In genomic region chr2:234291765-234292204, GRCh38 we compare ENCODE assay signal across 8 cellular contexts.
DNase-seq lines count a peak whose midpoint lies in the region; ATAC-seq and TF ChIP-seq lines count a peak whose summit lies in the region.

No MANE protein-coding gene starts in this region.

- H3K9ac ChIP-seq in HCT116 (ENCODE audit: low read length) (no peak overlapping the region), liver (ENCODE audit: low read depth in 1 of 2, low read length in 2 of 2) (no peak overlapping the region)

- TF ChIP-seq CTCF in HCT116 (IDR thresholded peaks at IDR 0.05 in 2 of 3, conservative IDR thresholded peaks at IDR 0.05 in 1 of 3; ENCODE audit: borderline replicate concordance in 1 of 3, insufficient read depth in 1 of 3, low read depth in 2 of 3, low read length in 2 of 3) (0 out of 6 replicates have a peak, but pooled peaks of 1 of the 3 experiments have one; percentile 3), liver (IDR thresholded peaks at IDR 0.05; ENCODE audit: low read depth, low read length, missing input control) (no peak), mesothelial cell of epicardium (IDR thresholded peaks at IDR 0.05; ENCODE audit: unreplicated experiment) (no peak)

- H3K27me3 ChIP-seq in HCT116 (ENCODE audit: insufficient read depth, low read length) (no peaks in the 10 kb centered on the region), liver (ENCODE audit: control insufficient read depth in 4 of 4, insufficient read depth in 4 of 4, low read length in 3 of 4) (no peaks in the 10 kb centered on the region)

- H3K4me2 ChIP-seq in HCT116 (ENCODE audit: low read length) = peak overlapping the region; percentile 36

- H3K27ac ChIP-seq in HCT116 (ENCODE audit: low read depth, low read length) (no peak overlapping the region), liver (ENCODE audit: low read depth in 1 of 2, low read length in 2 of 2) (peak overlapping the region; percentile 27 to 33)

- CTCF ChIA-PET in HCT116 (lab: Charles Lee) = interaction anchor here (0.8 kb wide), 1 partner anchor 205 kb away, joined by 3 read pairs; the partner anchor contains the start of gene ARL4C

- H3K9me3 ChIP-seq in HCT116 (ENCODE audit: control insufficient read depth in 1 of 2, insufficient read depth in 1 of 2, low read depth in 1 of 2, low read length in 2 of 2) = no peaks in the 10 kb centered on the region
- H3K9me3 ChIP-seq in liver (ENCODE audit: control insufficient read depth in 4 of 4, low read length in 3 of 4) = no peaks in the 10 kb centered on the region

- peak overlapping the region; percentile 93 to 100 for H3K27ac Mint-ChIP-seq in activated naive CD4-positive, alpha-beta T cell treated with anti-CD3 and anti-CD28 coated beads, Interleukin-2, amount 50 U/mL, for 72 hours
- no peak overlapping the region for H3K27ac Mint-ChIP-seq in mesothelial cell of epicardium

- H4K20me1 ChIP-seq in HCT116 (ENCODE audit: insufficient read depth) = no peaks in the 10 kb centered on the region

- H3K27me3 Mint-ChIP-seq in mesothelial cell of epicardium (ENCODE audit: low read depth) = no peaks in the 10 kb centered on the region

- H3K36me3 ChIP-seq in HCT116 (ENCODE audit: control insufficient read depth in 1 of 2, insufficient read depth in 2 of 2, low read length in 2 of 2) (no peaks in the 10 kb centered on the region), liver (ENCODE audit: control insufficient read depth in 4 of 4, insufficient read depth in 3 of 4, low read depth in 1 of 4, low read length in 3 of 4) (no peaks in the 10 kb centered on the region)

- 43% methylated on average over 5 of the region's 5 CpGs for WGBS in liver

- POLR2A ChIA-PET in HCT116 (lab: Charles Lee) = no interaction called here

- no peaks in the 10 kb centered on the region for H3K79me2 ChIP-seq in HCT116 (ENCODE audit: insufficient read depth, low read length)

- BruUV-seq in HCT116 (replicated peaks; lab: Mats Ljungman, UMichigan) = no TSS peak

- peaks cover 19 to 61% of the 10 kb centered on the region in 2 experiments; a peak in 3 of 4 replicates for H3K4me1 ChIP-seq in HCT116 (ENCODE audit: control insufficient read depth in 1 of 2, insufficient read depth in 2 of 2, low read length in 2 of 2)
- H3K4me1 ChIP-seq in liver (ENCODE audit: control insufficient read depth in 4 of 4, insufficient read depth in 4 of 4, low read length in 3 of 4) = peaks cover 0 to 1% (median 0%) of the 10 kb centered on the region in 4 donors

- no peak for TF ChIP-seq POLR2A in HCT116 (IDR thresholded peaks at IDR 0.05; ENCODE audit: borderline replicate concordance, extremely low read depth, insufficient read depth, insufficient read length)

- H3K4me3 ChIP-seq in HCT116 (replicated peaks in 1 of 2; ENCODE audit: low read depth in 1 of 2, low read length in 2 of 2) (no peak overlapping the region), liver (ENCODE audit: low read depth in 1 of 3, low read length in 3 of 3) (no peak overlapping the region)

- intact Hi-C loops in HCT116 (cut with micrococcal nuclease) = loop anchor here (5.0 kb wide), 1 partner anchor 131 kb away; no protein-coding TSS in a partner anchor

- no peaks in the 10 kb centered on the region for H3K9me3 Mint-ChIP-seq in activated naive CD4-positive, alpha-beta T cell treated with anti-CD3 and anti-CD28 coated beads, Interleukin-2, amount 50 U/mL, for 72 hours
- H3K9me3 Mint-ChIP-seq in mesothelial cell of epicardium = no peaks in the 10 kb centered on the region

- H3K9me2 ChIP-seq in HCT116 (ENCODE audit: insufficient read depth) = no peaks in the 10 kb centered on the region; the same call in 1 of the 2 replicates

- TF ChIP-seq RAD21 in HCT116 (IDR thresholded peaks at IDR 0.05; ENCODE audit: low read depth) = no peak
- TF ChIP-seq RAD21 in liver (IDR thresholded peaks at IDR 0.05) = peak; percentile 10 to 17

- ATAC-seq in HCT116 = no peak
- ATAC-seq in activated naive CD4-positive, alpha-beta T cell treated with anti-CD3 and anti-CD28 coated beads, Interleukin-2, amount 50 U/mL, for 72 hours = peak in 1 of 2 donors; percentile 2
- ATAC-seq in HG02610 (IDR thresholded peaks at IDR 0.05; ENCODE audit: unreplicated experiment) = no peak

- no peak overlapping the region for H3K4me3 Mint-ChIP-seq in mesothelial cell of epicardium

- no peaks in the 10 kb centered on the region for H3K4me1 Mint-ChIP-seq in mesothelial cell of epicardium

- DNase-seq in GM03348 (ENCODE audit: low spot score) (peak; percentile 57), HCT116 (ENCODE audit: low read depth, low spot score) (no peak), NCI-H2081 treated with DMSO at 0.1 percent for 48 hours (lab: John Stamatoyannopoulos, UW) (peak; percentile 9), mesothelial cell of epicardium (ENCODE audit: low spot score in 2 of 2, unreplicated experiment in 2 of 2) (no peak), NCI-H82 treated with DMSO at 0.1 percent for 48 hours (lab: John Stamatoyannopoulos, UW; ENCODE audit: unreplicated experiment) (no peak)
- peak in 1 of 2 donors; percentile 40 for DNase-seq in activated naive CD4-positive, alpha-beta T cell treated with anti-CD3 and anti-CD28 coated beads, Interleukin-2, amount 50 U/mL, for 72 hours (ENCODE audit: low spot score in 2 of 2)

- H2AFZ ChIP-seq in HCT116 (ENCODE audit: low read depth, low read length, poor library complexity, severe bottlenecking) = peak overlapping the region; percentile 56

- RAD21 ChIA-PET in HCT116 (lab: Charles Lee; ENCODE audit: low non-redundant PET in 1 of 2, low total read pairs in 2 of 2, uncharacterized antibody in 2 of 2, unreplicated experiment in 2 of 2) = no interaction called here

- no peaks in the 10 kb centered on the region for H3K36me3 Mint-ChIP-seq in activated naive CD4-positive, alpha-beta T cell treated with anti-CD3 and anti-CD28 coated beads, Interleukin-2, amount 50 U/mL, for 72 hours
- no peaks in the 10 kb centered on the region for H3K36me3 Mint-ChIP-seq in mesothelial cell of epicardium

TF ChIP-seq in HCT116, 20 proteins besides CTCF, POLR2A, EP300 and RAD21:
- TF ChIP-seq CEBPB (IDR thresholded peaks at IDR 0.05; ENCODE audit: low read depth) (no peak), ZNF274 (IDR thresholded peaks at IDR 0.05; ENCODE audit: low read depth, low read length) (no peak)

TF ChIP-seq in liver, 16 proteins besides CTCF, POLR2A, EP300 and RAD21:
- TF ChIP-seq RXRA (IDR thresholded peaks at IDR 0.05) (peak in 1 of 2 donors; percentile 28), REST (IDR thresholded peaks at IDR 0.05) (no peak)

Comparison
In these comparisons a context has a peak if more than half of its experiments do, and no peak if none do; other contexts are left out.
1. DNase-seq: peak in GM03348 (single experiment) and NCI-H2081 treated with DMSO at 0.1 percent for 48 hours (single experiment); none in HCT116 (single experiment), mesothelial cell of epicardium (0 of 2) and NCI-H82 treated with DMSO at 0.1 percent for 48 hours (single experiment).